8 cellular contexts compared by ENCODE assay signal in genomic region chr1:228108742-228109072, GRCh38. TPM values are rescaled to one million over a fixed set of nuclear protein-coding genes. Genes with fewer than 3 reads are reported as not detected.
DNase-seq lines count a peak whose midpoint lies in the region; ATAC-seq and TF ChIP-seq lines count a peak whose summit lies in the region.

No MANE protein-coding gene starts in this region.

- H3K4me2 ChIP-seq in KMS-11: peak overlapping the region; percentile 89

- 11 to 12% methylated on average over 8 of the region's 8 CpGs for WGBS in ectodermal cell, 2 experiments

- CTCF ChIA-PET in Caco-2 (lab: Charles Lee): interaction anchor here (2.4 kb wide), 1 partner anchor 22 kb away, joined by 23 read pairs; no protein-coding TSS in a partner anchor

- TF ChIP-seq CTCF in Caco-2 (IDR thresholded peaks at IDR 0.05; ENCODE audit: insufficient read depth in 1 of 2, low read depth in 1 of 2, low read length in 1 of 2, severe bottlenecking in 1 of 2, unreplicated experiment in 1 of 2): no peak
- TF ChIP-seq CTCF in KMS-11 (conservative IDR thresholded peaks at IDR 0.05; ENCODE audit: low read depth, low read length): no peak
- TF ChIP-seq CTCF in neutrophil (IDR thresholded peaks at IDR 0.05): no peak

- intact Hi-C loops in Caco-2 (cut with micrococcal nuclease; ENCODE audit: unreplicated experiment): loop anchor here (1.0 to 10.0 kb wide), 3 partner anchors 26 to 624 kb away; partner anchors contain the start of genes ARF1 and IBA57

- DNase-seq in Caco-2 (no peak), NCI-H1105 treated with DMSO at 0.1 percent for 48 hours (lab: John Stamatoyannopoulos, UW) (no peak), putamen (ENCODE audit: low spot score) (no peak)

- H3K27me3 Mint-ChIP-seq in Caco-2 (ENCODE audit: insufficient read depth, unreplicated experiment): no peaks in the 10 kb centered on the region

- peaks cover 31% of the 10 kb centered on the region for H3K36me3 Mint-ChIP-seq in Caco-2 (ENCODE audit: insufficient read depth, unreplicated experiment)

- H3K4me1 ChIP-seq in Caco-2 (peaks cover 20% of the 10 kb centered on the region), KMS-11 (ENCODE audit: low read depth, poor library complexity, severe bottlenecking) (peaks cover 39% of the 10 kb centered on the region), ectodermal cell (ENCODE audit: control insufficient read depth, insufficient read depth, low read length) (peaks cover 7% of the 10 kb centered on the region), neutrophil (ENCODE audit: control insufficient read depth in 1 of 2, insufficient read depth in 1 of 2, low read depth in 1 of 2, low read length in 1 of 2) (peaks cover 26 to 28% of the 10 kb centered on the region in 2 experiments)

- H3K4me3 ChIP-seq in Caco-2 (ENCODE audit: low read depth, low read length) (peak overlapping the region; percentile 94), KMS-11 (IDR thresholded peaks at IDR 0.05; ENCODE audit: insufficient read depth, low read depth, low read length) (peak overlapping the region; percentile 94), ectodermal cell (ENCODE audit: insufficient read depth, low read depth, low read length) (peak overlapping the region; percentile 79), neutrophil (ENCODE audit: low read depth in 1 of 2, low read length in 1 of 2) (peak overlapping the region; percentile 85 to 92)

- H3K79me2 ChIP-seq in KMS-11 (ENCODE audit: insufficient read depth, low read depth): peaks cover 15% of the 10 kb centered on the region; the same call in 1 of the 2 replicates

- no peaks in the 10 kb centered on the region for H3K9me3 Mint-ChIP-seq in Caco-2 (ENCODE audit: unreplicated experiment)

- no peaks in the 10 kb centered on the region for H4K20me1 ChIP-seq in KMS-11 (ENCODE audit: insufficient read depth)

- H3K4me3 Mint-ChIP-seq in Caco-2 (ENCODE audit: unreplicated experiment): peak overlapping the region; percentile 99

- ATAC-seq in GM21737 (IDR thresholded peaks at IDR 0.05; ENCODE audit: unreplicated experiment) (no peak), HG02938 (IDR thresholded peaks at IDR 0.05; ENCODE audit: unreplicated experiment) (no peak)

- H3K36me3 ChIP-seq in Caco-2 (ENCODE audit: control insufficient read depth, insufficient read depth, low read length): no peaks in the 10 kb centered on the region
- no peaks in the 10 kb centered on the region; the same call in 1 of the 2 replicates for H3K36me3 ChIP-seq in KMS-11 (ENCODE audit: insufficient read depth)
- peaks cover 5% of the 10 kb centered on the region for H3K36me3 ChIP-seq in ectodermal cell (ENCODE audit: control insufficient read depth, insufficient read depth, low read length)
- peaks cover 14% of the 10 kb centered on the region for H3K36me3 ChIP-seq in neutrophil

- no TSS peak for BruUV-seq in Caco-2 (replicated peaks; lab: Mats Ljungman, UMichigan)

- H3K9me3 ChIP-seq in Caco-2 (no peaks in the 10 kb centered on the region), ectodermal cell (ENCODE audit: control insufficient read depth, low read length) (no peaks in the 10 kb centered on the region), neutrophil (no peaks in the 10 kb centered on the region)

- peak overlapping the region; percentile 86 for H3K9ac ChIP-seq in KMS-11

- POLR2A ChIA-PET in Caco-2 (lab: Charles Lee): no interaction called here

- peaks cover 15% of the 10 kb centered on the region for H3K4me1 Mint-ChIP-seq in Caco-2 (ENCODE audit: low read depth, unreplicated experiment)

- H3K27ac Mint-ChIP-seq in Caco-2 (ENCODE audit: unreplicated experiment): peak overlapping the region; percentile 100

- peak overlapping the region; percentile 77 for H2AFZ ChIP-seq in KMS-11 (ENCODE audit: low read depth)

- no peaks in the 10 kb centered on the region for H3K27me3 ChIP-seq in Caco-2 (replicated peaks; ENCODE audit: control insufficient read depth, insufficient read depth, low read length)
- no peaks in the 10 kb centered on the region for H3K27me3 ChIP-seq in KMS-11 (ENCODE audit: insufficient read depth, low read depth)
- H3K27me3 ChIP-seq in ectodermal cell (ENCODE audit: control insufficient read depth, insufficient read depth, low read length, poor library complexity, severe bottlenecking): peaks cover 15% of the 10 kb centered on the region
- no peaks in the 10 kb centered on the region for H3K27me3 ChIP-seq in neutrophil

- H3K27ac ChIP-seq in KMS-11 (peak overlapping the region; percentile 35), ectodermal cell (ENCODE audit: insufficient read depth, low read depth, low read length, poor library complexity, severe bottlenecking) (peak overlapping the region; percentile 20), neutrophil (peak overlapping the region; percentile 83)

RNA-seq across cellular contexts. Expression of gene MRPL55, which starts 0.4 kb away (rescaled TPM):
- total RNA-seq in Caco-2 (2022): 63.7 and 69.9 TPM in 2 replicates
- 61.8 TPM for polyA plus RNA-seq in ectodermal cell (2013, experiment 1 of 4)
- 50.4 TPM for polyA plus RNA-seq in ectodermal cell (2013, experiment 2 of 4)
- 52.6 TPM for polyA plus RNA-seq in ectodermal cell (2013, experiment 3 of 4)
- 56.9 TPM for polyA plus RNA-seq in ectodermal cell (2013, experiment 4 of 4)

RNA-seq across cellular contexts. Expression of gene C1orf35, which starts 5.6 kb away (rescaled TPM):
- 34.2 and 34.5 TPM in 2 replicates for total RNA-seq in Caco-2 (2022)
- polyA plus RNA-seq in ectodermal cell (2013, experiment 1 of 4): 29.8 TPM
- polyA plus RNA-seq in ectodermal cell (2013, experiment 2 of 4): 26.1 TPM
- polyA plus RNA-seq in ectodermal cell (2013, experiment 3 of 4): 28.7 TPM
- polyA plus RNA-seq in ectodermal cell (2013, experiment 4 of 4): 31.2 TPM

RNA-seq across cellular contexts. Expression of gene ARF1, which starts 26.2 kb away (rescaled TPM):
- total RNA-seq in Caco-2 (2022): 374 and 378 TPM in 2 replicates
- polyA plus RNA-seq in ectodermal cell (2013, experiment 1 of 4): 309 TPM
- 278 TPM for polyA plus RNA-seq in ectodermal cell (2013, experiment 2 of 4)
- polyA plus RNA-seq in ectodermal cell (2013, experiment 3 of 4): 253 TPM
- polyA plus RNA-seq in ectodermal cell (2013, experiment 4 of 4): 274 TPM

RNA-seq across cellular contexts. Expression of gene GUK1, which starts 31.4 kb away (rescaled TPM):
- 73.6 and 74.4 TPM in 2 replicates for total RNA-seq in Caco-2 (2022)
- polyA plus RNA-seq in ectodermal cell (2013, experiment 1 of 4): 99.6 TPM
- polyA plus RNA-seq in ectodermal cell (2013, experiment 2 of 4): 91.8 TPM
- polyA plus RNA-seq in ectodermal cell (2013, experiment 3 of 4): 107 TPM
- polyA plus RNA-seq in ectodermal cell (2013, experiment 4 of 4): 114 TPM

RNA-seq across cellular contexts. Expression of gene GJC2, which starts 41.0 kb away (rescaled TPM):
- 1.1 and 1.5 TPM in 2 replicates for total RNA-seq in Caco-2 (2022)
- polyA plus RNA-seq in ectodermal cell (2013, experiment 1 of 4): 0.63 TPM
- polyA plus RNA-seq in ectodermal cell (2013, experiment 2 of 4): 0.62 TPM
- polyA plus RNA-seq in ectodermal cell (2013, experiment 3 of 4): 0.64 TPM
- 0.36 TPM for polyA plus RNA-seq in ectodermal cell (2013, experiment 4 of 4)

Comparison
In these comparisons a context has a peak if more than half of its experiments do, and no peak if none do; other contexts are left out.
1. H3K27ac ChIP-seq: peak in every context shown above with its lines; median percentile 83 in neutrophil; 35 in KMS-11; 20 in ectodermal cell.